ENCODE assay signal across 9 cellular contexts in genomic region chr11:126357055-126357962, GRCh38. TPM values are rescaled to one million over a fixed set of nuclear protein-coding genes. Genes with fewer than 3 reads are reported as not detected.
A peak's percentile ranks its signal among the peaks of the same experiment; 100 is the strongest.
DNase-seq lines count a peak whose midpoint lies in the region; ATAC-seq and TF ChIP-seq lines count a peak whose summit lies in the region.
"Had no signal": no experiment of that assay in that cellular context is flagged by ENCODE, and none has a peak within 500 bp of the region (broad histone marks: within the 10 kb centered on the region; RNA-seq: fewer than 3 reads in every experiment).

No MANE protein-coding gene starts in this region.

- H3K36me3 ChIP-seq in mesendoderm (ENCODE audit: control insufficient read depth, insufficient read depth, low read length) = no peaks in the 10 kb centered on the region

- H3K9me3 Mint-ChIP-seq in activated T-cell treated with anti-CD3 and anti-CD28 coated beads, Interleukin-2, amount 50 U/mL, for 4 hours = no peaks in the 10 kb centered on the region
- H3K9me3 Mint-ChIP-seq in brain (peaks cover 0 to 7% (median 2%) of the 10 kb centered on the region in 5 experiments), type B pancreatic cell (no peaks in the 10 kb centered on the region)

- no peaks in the 10 kb centered on the region for H3K36me3 Mint-ChIP-seq in activated T-cell treated with anti-CD3 and anti-CD28 coated beads, Interleukin-2, amount 50 U/mL, for 4 hours (ENCODE audit: insufficient read depth)
- H3K36me3 Mint-ChIP-seq in brain (peaks cover 9% of the 10 kb centered on the region), type B pancreatic cell (no peaks in the 10 kb centered on the region)

- H3K79me2 ChIP-seq in mesendoderm (ENCODE audit: control insufficient read depth, insufficient read depth, low read length) = peaks cover 9% of the 10 kb centered on the region

- no peak overlapping the region for H3K23ac ChIP-seq in mesendoderm (ENCODE audit: low read length)

- peaks cover 12% of the 10 kb centered on the region for H3K4me1 ChIP-seq in mesendoderm (ENCODE audit: control insufficient read depth, low read depth, low read length)

- H3K79me1 ChIP-seq in mesendoderm (ENCODE audit: low read length) = peaks cover 18% of the 10 kb centered on the region

- no peak overlapping the region for H4K8ac ChIP-seq in mesendoderm (ENCODE audit: low read depth, low read length)

- no peaks in the 10 kb centered on the region for H3K27me3 ChIP-seq in mesendoderm (ENCODE audit: insufficient read depth, low read length, poor library complexity)

- H3K4me1 Mint-ChIP-seq in activated T-cell treated with anti-CD3 and anti-CD28 coated beads, Interleukin-2, amount 50 U/mL, for 4 hours (ENCODE audit: low read depth) = peaks cover 31% of the 10 kb centered on the region
- H3K4me1 Mint-ChIP-seq in brain (peaks cover 77% of the 10 kb centered on the region), type B pancreatic cell (ENCODE audit: unreplicated experiment) (peaks cover 31% of the 10 kb centered on the region)

- H3K27ac Mint-ChIP-seq in brain (peak overlapping the region; percentile 64 to 89 (median 74)), type B pancreatic cell (peak overlapping the region; percentile 34)

- H3K27me3 Mint-ChIP-seq in activated T-cell treated with anti-CD3 and anti-CD28 coated beads, Interleukin-2, amount 50 U/mL, for 4 hours (ENCODE audit: low read depth) = no peaks in the 10 kb centered on the region
- H3K27me3 Mint-ChIP-seq in brain = no peaks in the 10 kb centered on the region
- H3K27me3 Mint-ChIP-seq in type B pancreatic cell = no peaks in the 10 kb centered on the region

- no peak overlapping the region for H3K4me2 ChIP-seq in mesendoderm (ENCODE audit: low read length)

- H3K27ac ChIP-seq in mesendoderm (ENCODE audit: low read depth, low read length) = no peak overlapping the region

- no peak overlapping the region for H2BK120ac ChIP-seq in mesendoderm (ENCODE audit: low read depth, low read length)

- H3K4ac ChIP-seq in mesendoderm (ENCODE audit: low read depth, low read length) = no peak overlapping the region

- no peak overlapping the region for H2AK5ac ChIP-seq in mesendoderm (ENCODE audit: low read length)

- H2BK5ac ChIP-seq in mesendoderm (ENCODE audit: low read length) = no peak overlapping the region

- DNase-seq in activated T-cell treated with anti-CD3 and anti-CD28 coated beads, Interleukin-2, amount 50 U/mL, for 4 hours = no peak
- DNase-seq in activated T-cell treated with anti-CD3 and anti-CD28 coated beads for 4 hours (no peak), mesendoderm (no peak), type B pancreatic cell (ENCODE audit: extremely low spot score, unreplicated experiment) (no peak), KG1 (lab: John Stamatoyannopoulos, UW) (no peak), COLO668 (lab: John Stamatoyannopoulos, UW; ENCODE audit: unreplicated experiment) (no peak)
- DNase-seq: left colon had no signal

- no peak overlapping the region for H3K18ac ChIP-seq in mesendoderm (ENCODE audit: low read length)

- H3K4me3 Mint-ChIP-seq in activated T-cell treated with anti-CD3 and anti-CD28 coated beads, Interleukin-2, amount 50 U/mL, for 4 hours = peak overlapping the region; percentile 79
- H3K4me3 Mint-ChIP-seq in brain (peak overlapping the region; percentile 80 to 85 (median 82)), type B pancreatic cell (peak overlapping the region; percentile 84)

- WGBS in mesendoderm (ENCODE audit: extremely low coverage, insufficient coverage, low lambda C conversion rate) = no CpG with 5 or more reads among the region's 17 CpGs

- ATAC-seq in activated T-cell treated with anti-CD3 and anti-CD28 coated beads, Interleukin-2, amount 50 U/mL, for 4 hours = no peak
- ATAC-seq in HG03039 (IDR thresholded peaks at IDR 0.05; ENCODE audit: unreplicated experiment) = no peak
- ATAC-seq: left colon had no signal

- H4K5ac ChIP-seq in mesendoderm (ENCODE audit: low read length) = no peak overlapping the region

- H3K9ac ChIP-seq in mesendoderm (ENCODE audit: low read length) = peak overlapping the region; percentile 6

- TF ChIP-seq CTCF in brain (conservative IDR thresholded peaks at IDR 0.05) (no peak), type B pancreatic cell (conservative IDR thresholded peaks at IDR 0.05) (no peak)

- H2BK15ac ChIP-seq in mesendoderm (replicated peaks; ENCODE audit: low read depth) = no peak overlapping the region

- H3K56ac ChIP-seq in mesendoderm (ENCODE audit: low read length) = peak overlapping the region; percentile 83

- H3K4me3 ChIP-seq in mesendoderm (ENCODE audit: low read length) = no peak overlapping the region

RNA-seq across cellular contexts. Expression of gene ST3GAL4, which starts 1.8 kb away (rescaled TPM):
- 1 to 10 TPM; 7.7 to 8.2 (median 7.9) TPM for total RNA-seq in activated T-cell treated with anti-CD3 and anti-CD28 coated beads, Interleukin-2, amount 50 U/mL, for 4 hours
- 43.9 TPM for polyA plus RNA-seq in brain (ENCODE audit: insufficient read depth, low read depth, low replicate concordance)
- 8.4 TPM for polyA plus RNA-seq in mesendoderm (2013, experiment 1 of 2)
- polyA plus RNA-seq in mesendoderm (2013, experiment 2 of 2) = 8.7 TPM
- 18.6 and 19.1 TPM in 2 replicates for total RNA-seq in type B pancreatic cell (ENCODE audit: low replicate concordance)

RNA-seq across cellular contexts. Expression of gene DCPS, which starts 53.4 kb away (rescaled TPM):
- total RNA-seq in activated T-cell treated with anti-CD3 and anti-CD28 coated beads, Interleukin-2, amount 50 U/mL, for 4 hours = 10 to 100 TPM; 31.4 to 37.6 (median 37.5) TPM
- 30.1 TPM for polyA plus RNA-seq in brain (ENCODE audit: insufficient read depth, low read depth, low replicate concordance)
- polyA plus RNA-seq in mesendoderm (2013, experiment 1 of 2) = 20.0 TPM
- polyA plus RNA-seq in mesendoderm (2013, experiment 2 of 2) = 20.1 TPM
- 9.8 and 17.6 TPM in 2 replicates for total RNA-seq in type B pancreatic cell (ENCODE audit: low replicate concordance)
